In genomic region chr1:6110326-6110725, GRCh38 we compare ENCODE assay signal across 29 cellular contexts.
"Had no signal": no experiment of that assay in that cellular context is flagged by ENCODE, and none has a peak within 500 bp of the region (broad histone marks: within the 10 kb centered on the region; RNA-seq: fewer than 3 reads in every experiment).

No MANE protein-coding gene starts in this region.

- H3K4me3 ChIP-seq: SJSA1 had no signal

- H3K27ac Mint-ChIP-seq: activated CD8-positive, alpha-beta memory T cell treated with anti-CD3 and anti-CD28 coated beads, Interleukin-2, amount 10 ng/mL, durations not matched to agents 7 days and 5 days; activated CD8-positive, alpha-beta T cell treated with anti-CD3 and anti-CD28 coated beads, Interleukin-2, amount 10 ng/mL, durations not matched to agents 7 days and 5 days; activated naive CD4-positive, alpha-beta T cell treated with anti-CD3 and anti-CD28 coated beads for 36 hours; activated T-cell treated with anti-CD3 and anti-CD28 coated beads, Interleukin-2, amount 50 U/mL, for 24 hours; activated T-helper 1 cell treated with anti-CD3 and anti-CD28 coated beads, Interleukin-12 subunit alpha, Interleukin-12 subunit beta, Interleukin-2, Interleukin-4 antibody, amounts not matched to agents 30 ng/mL and 10 ng/mL and 1 ng/mL, durations not matched to agents 14 hours and 24 hours and 36 hours; brain; T-helper 1 cell treated with Interleukin-12 subunit alpha and Interleukin-12 subunit beta and Interleukin-4 antibody, amounts not matched to agents 30 μg/mL and 1 μg/mL, for 36 hours had no signal

- H3K9ac ChIP-seq: KMS-11 had no signal

- H3K4me2 ChIP-seq: KMS-11 had no signal

- H3K36me3 Mint-ChIP-seq: activated CD8-positive, alpha-beta memory T cell treated with anti-CD3 and anti-CD28 coated beads, Interleukin-2, amount 10 ng/mL, durations not matched to agents 7 days and 5 days had no signal

- H3K27me3 Mint-ChIP-seq: activated CD8-positive, alpha-beta memory T cell treated with anti-CD3 and anti-CD28 coated beads, Interleukin-2, amount 10 ng/mL, durations not matched to agents 7 days and 5 days had no signal

- H3K4me3 Mint-ChIP-seq: activated CD8-positive, alpha-beta memory T cell treated with anti-CD3 and anti-CD28 coated beads, Interleukin-2, amount 10 ng/mL, durations not matched to agents 7 days and 5 days; activated CD8-positive, alpha-beta T cell treated with anti-CD3 and anti-CD28 coated beads, Interleukin-2, amount 10 ng/mL, durations not matched to agents 7 days and 5 days; activated naive CD4-positive, alpha-beta T cell treated with anti-CD3 and anti-CD28 coated beads for 36 hours; activated T-cell treated with anti-CD3 and anti-CD28 coated beads, Interleukin-2, amount 50 U/mL, for 24 hours; activated T-helper 1 cell treated with anti-CD3 and anti-CD28 coated beads, Interleukin-12 subunit alpha, Interleukin-12 subunit beta, Interleukin-2, Interleukin-4 antibody, amounts not matched to agents 30 ng/mL and 10 ng/mL and 1 ng/mL, durations not matched to agents 14 hours and 24 hours and 36 hours; brain; central memory CD8-positive, alpha-beta T cell; T-helper 1 cell treated with Interleukin-12 subunit alpha and Interleukin-12 subunit beta and Interleukin-4 antibody, amounts not matched to agents 30 μg/mL and 1 μg/mL, for 36 hours had no signal

- H3K27ac ChIP-seq: KMS-11, SJSA1 had no signal

- H3K9me3 Mint-ChIP-seq: activated naive CD4-positive, alpha-beta T cell treated with anti-CD3 and anti-CD28 coated beads for 36 hours; activated T-cell treated with anti-CD3 and anti-CD28 coated beads, Interleukin-2, amount 50 U/mL, for 24 hours; activated T-helper 1 cell treated with anti-CD3 and anti-CD28 coated beads, Interleukin-12 subunit alpha, Interleukin-12 subunit beta, Interleukin-2, Interleukin-4 antibody, amounts not matched to agents 30 ng/mL and 10 ng/mL and 1 ng/mL, durations not matched to agents 14 hours and 24 hours and 36 hours; central memory CD8-positive, alpha-beta T cell; T-helper 1 cell treated with Interleukin-12 subunit alpha and Interleukin-12 subunit beta and Interleukin-4 antibody, amounts not matched to agents 30 μg/mL and 1 μg/mL, for 36 hours had no signal

- H3K36me3 ChIP-seq: SJSA1 had no signal

- H3K4me1 Mint-ChIP-seq: activated CD8-positive, alpha-beta memory T cell treated with anti-CD3 and anti-CD28 coated beads, Interleukin-2, amount 10 ng/mL, durations not matched to agents 7 days and 5 days; brain; central memory CD8-positive, alpha-beta T cell had no signal

- DNase-seq: activated CD4-positive, alpha-beta T cell treated with anti-CD3 and anti-CD28 coated beads for 48 hours; activated CD4-positive, alpha-beta T cell treated with anti-CD3 and anti-CD28 coated beads, Interleukin-2, amount 50 U/mL, for 4 hours; activated CD4-positive, CD25-positive, alpha-beta regulatory T cell treated with anti-CD3 and anti-CD28 coated beads, Interleukin-2, amount 50 U/mL, for 72 hours; activated CD8-positive, alpha-beta memory T cell treated with anti-CD3 and anti-CD28 coated beads, Interleukin-2, amount 10 ng/mL, durations not matched to agents 7 days and 5 days; activated CD8-positive, alpha-beta T cell treated with anti-CD3 and anti-CD28 coated beads, Interleukin-2, amount 10 ng/mL, durations not matched to agents 7 days and 5 days; activated effector memory CD4-positive, alpha-beta T cell treated with anti-CD3 and anti-CD28 coated beads, Interleukin-2, amount 50 U/mL, for 16 hours; activated naive CD4-positive, alpha-beta T cell treated with anti-CD3 and anti-CD28 coated beads for 36 hours; activated T-cell treated with anti-CD3 and anti-CD28 coated beads, Interleukin-2, amount 50 U/mL, for 24 hours; amniotic stem cell; NCI-H1092; NCI-H1417; NCI-H1930; NCI-H2171; NCI-H2227 treated with DMSO at 0.1 percent for 48 hours; NCI-H446 treated with DMSO at 0.1 percent for 48 hours; NCI-H524 treated with DMSO at 0.1 percent for 48 hours; NCI-H748 treated with DMSO at 0.1 percent for 48 hours; NK-92 treated with Interleukin-12 subunit alpha and Interleukin-12 subunit beta, amount 100 ng/mL, for 24 hours; OCI-M1; RPMI8226; SHP77 had no signal

- H3K27me3 ChIP-seq: SJSA1 had no signal

- ATAC-seq: activated CD8-positive, alpha-beta memory T cell treated with anti-CD3 and anti-CD28 coated beads, Interleukin-2, amount 10 ng/mL, durations not matched to agents 7 days and 5 days; activated CD8-positive, alpha-beta T cell treated with anti-CD3 and anti-CD28 coated beads, Interleukin-2, amount 10 ng/mL, durations not matched to agents 7 days and 5 days; Panc1; SK-N-SH treated with all-trans-retinoic acid at 6 μM for 48 hours had no signal

- H3K9me3 ChIP-seq: SJSA1 had no signal
